Comparison of ENCODE assay signal across 12 cellular contexts in genomic region chr14:94074534-94074933, GRCh38.
"Had no signal": no experiment of that assay in that cellular context is flagged by ENCODE, and none has a peak within 500 bp of the region (broad histone marks: within the 10 kb centered on the region; RNA-seq: fewer than 3 reads in every experiment).

No MANE protein-coding gene starts in this region.

- DNase-seq: activated CD4-positive, alpha-beta T cell treated with anti-CD3 and anti-CD28 coated beads for 48 hours; activated naive CD4-positive, alpha-beta T cell; dorsolateral prefrontal cortex; naive B cell; stimulated activated CD4-positive, alpha-beta T cell treated with anti-CD3 and anti-CD28 coated beads, Interleukin-12 subunit alpha, Interleukin-12 subunit beta, amount 100 ng/mL, for 4 hours; stimulated activated naive CD4-positive, alpha-beta T cell; upper lobe of left lung; WERI-Rb-1 had no signal

- H3K36me3 ChIP-seq: breast epithelium had no signal

- H3K27ac Mint-ChIP-seq: naive B cell had no signal

- H3K27ac ChIP-seq: breast epithelium, dorsolateral prefrontal cortex, esophagus muscularis mucosa, SJSA1, suprapubic skin, upper lobe of left lung, WERI-Rb-1 had no signal

- H3K4me3 ChIP-seq: breast epithelium, esophagus muscularis mucosa, SJSA1, suprapubic skin, upper lobe of left lung had no signal

- H3K27me3 Mint-ChIP-seq: naive B cell had no signal

- H3K27me3 ChIP-seq: breast epithelium, dorsolateral prefrontal cortex, esophagus muscularis mucosa, SJSA1, suprapubic skin, upper lobe of left lung had no signal
